Comparison of ENCODE assay signal across 8 cellular contexts in the genomic region with DNA sequence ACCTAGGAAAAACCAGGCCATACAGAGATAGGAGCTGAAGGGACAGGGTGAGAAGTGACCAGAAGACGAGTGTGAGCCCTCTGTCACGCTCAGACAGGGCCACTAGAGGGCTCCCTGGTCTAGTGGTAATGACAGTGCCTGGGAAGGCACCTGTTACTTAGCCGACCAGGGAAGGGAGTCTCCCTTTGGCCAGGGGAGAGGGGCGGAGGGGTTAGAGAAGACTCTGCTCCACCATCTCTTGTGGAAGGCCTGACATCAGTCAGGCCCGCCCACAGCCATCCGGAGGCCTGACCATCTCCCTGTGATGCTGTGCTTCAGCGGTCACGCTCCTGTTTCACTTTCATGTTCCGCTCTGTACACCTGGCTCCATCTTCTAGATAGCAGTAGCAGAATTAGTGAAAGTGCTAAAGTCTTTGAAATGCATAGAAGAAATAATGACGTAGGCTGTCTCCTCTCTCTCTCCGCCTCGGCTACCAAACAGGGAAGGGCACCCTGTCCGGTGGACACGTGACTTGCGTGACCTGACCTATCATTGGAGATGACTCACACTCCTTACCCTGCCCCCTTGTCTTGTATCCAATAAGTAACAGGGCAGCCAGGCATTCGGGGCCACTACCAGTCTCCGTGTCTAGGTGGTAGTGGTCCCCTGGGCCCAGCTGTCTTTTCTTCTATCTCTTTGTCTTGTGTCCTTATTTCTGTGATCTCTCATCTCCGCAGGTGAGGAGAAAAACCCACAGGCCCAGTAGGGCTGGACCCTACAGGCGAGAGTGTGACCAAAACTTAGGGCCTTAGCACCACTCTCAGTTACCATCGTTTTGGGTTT. TPM values are rescaled to one million over a fixed set of nuclear protein-coding genes. Genes with fewer than 3 reads are reported as not detected.
A peak's percentile ranks its signal among the peaks of the same experiment; 100 is the strongest.
DNase-seq lines count a peak whose midpoint lies in the region; ATAC-seq lines count a peak whose summit lies in the region.

No MANE protein-coding gene starts in this region.

- H3K27me3 Mint-ChIP-seq in activated CD4-positive, alpha-beta T cell treated with anti-CD3 and anti-CD28 coated beads, Interleukin-2, amount 10 ng/mL, durations not matched to agents 7 days and 5 days, result peaks cover 12% of the 10 kb centered on the region

- peaks cover 5% of the 10 kb centered on the region for H3K4me1 ChIP-seq in mesenchymal stem cell (ENCODE audit: control insufficient read depth, insufficient read depth, low read depth, low read length)

- DNase-seq in NCI-H2107 treated with DMSO at 0.1 percent for 48 hours (lab: John Stamatoyannopoulos, UW; ENCODE audit: unreplicated experiment) (peak; percentile 29), NCI-H2107 (lab: John Stamatoyannopoulos, UW) (no peak), NCI-H1930 (lab: John Stamatoyannopoulos, UW) (peak; percentile 24 to 46), dermis blood vessel endothelial cell (peak; percentile 73), mesenchymal stem cell (peak; percentile 64)
- DNase-seq in activated CD4-positive, alpha-beta T cell treated with anti-CD3 and anti-CD28 coated beads, Interleukin-2, amount 10 ng/mL, durations not matched to agents 7 days and 5 days, result peak; percentile 85
- DNase-seq in stimulated activated CD8-positive, alpha-beta memory T cell treated with anti-CD3 and anti-CD28 coated beads, Interleukin-2, amount 100 ng/mL, for 1 hour (ENCODE audit: low read depth in 2 of 2), result peak; percentile 40 to 45

- peaks cover 13% of the 10 kb centered on the region for H3K9me3 Mint-ChIP-seq in activated CD4-positive, alpha-beta T cell treated with anti-CD3 and anti-CD28 coated beads, Interleukin-2, amount 10 ng/mL, durations not matched to agents 7 days and 5 days

- no peaks in the 10 kb centered on the region for H3K36me3 ChIP-seq in mesenchymal stem cell (ENCODE audit: control insufficient read depth in 1 of 2, insufficient read depth in 2 of 2, low read depth in 1 of 2, low read length in 2 of 2)

- H3K79me1 ChIP-seq in mesenchymal stem cell (replicated peaks; ENCODE audit: low read length, poor library complexity, severe bottlenecking), result no peaks in the 10 kb centered on the region

- H3K4me3 ChIP-seq in mesenchymal stem cell (ENCODE audit: insufficient read depth in 1 of 2, low read depth in 1 of 2, low read length in 2 of 2), result peak overlapping the region in 1 of 2 experiments; percentile 33

- H3K36me3 Mint-ChIP-seq in activated CD4-positive, alpha-beta T cell treated with anti-CD3 and anti-CD28 coated beads, Interleukin-2, amount 10 ng/mL, durations not matched to agents 7 days and 5 days (ENCODE audit: low read depth), result peaks cover 18% of the 10 kb centered on the region

- H3K23ac ChIP-seq in mesenchymal stem cell (ENCODE audit: low read length in 2 of 2), result no peak overlapping the region

- ATAC-seq in HG02623 (IDR thresholded peaks at IDR 0.05; ENCODE audit: unreplicated experiment), result peak; percentile 94

- 61% methylated on average over 20 of the region's 20 CpGs for WGBS in mesenchymal stem cell

- no peak overlapping the region for H2BK15ac ChIP-seq in mesenchymal stem cell (ENCODE audit: low read depth, poor library complexity, severe bottlenecking)

- H3K18ac ChIP-seq in mesenchymal stem cell (ENCODE audit: low read depth in 1 of 2, low read length in 2 of 2), result no peak overlapping the region

- peak overlapping the region; percentile 37 for H3K4me3 Mint-ChIP-seq in activated CD4-positive, alpha-beta T cell treated with anti-CD3 and anti-CD28 coated beads, Interleukin-2, amount 10 ng/mL, durations not matched to agents 7 days and 5 days

- H2BK5ac ChIP-seq in mesenchymal stem cell (ENCODE audit: low read depth, low read length, poor library complexity, severe bottlenecking), result no peak overlapping the region

- H2BK120ac ChIP-seq in mesenchymal stem cell (ENCODE audit: low read depth, low read length), result no peak overlapping the region

- CTCF ChIA-PET in activated CD4-positive, alpha-beta T cell treated with anti-CD3 and anti-CD28 coated beads, Interleukin-2, amount 10 ng/mL, durations not matched to agents 7 days and 5 days (lab: Charles Lee), result interaction anchor here (0.7 to 2.1 kb wide), 3 partner anchors 8 to 85 kb away, joined by 3 to 7 read pairs (median 3); no protein-coding TSS in a partner anchor

- no peak overlapping the region for H3K27ac ChIP-seq in mesenchymal stem cell (ENCODE audit: low read length, poor library complexity, severe bottlenecking)

- H3K4me2 ChIP-seq in mesenchymal stem cell (ENCODE audit: low read length, poor library complexity, severe bottlenecking), result no peak overlapping the region

- POLR2A ChIA-PET in activated CD4-positive, alpha-beta T cell treated with anti-CD3 and anti-CD28 coated beads, Interleukin-2, amount 10 ng/mL, durations not matched to agents 7 days and 5 days (lab: Charles Lee), result no interaction called here

- peak overlapping the region; percentile 85 for H3K27ac Mint-ChIP-seq in activated CD4-positive, alpha-beta T cell treated with anti-CD3 and anti-CD28 coated beads, Interleukin-2, amount 10 ng/mL, durations not matched to agents 7 days and 5 days

- H3K9me3 ChIP-seq in mesenchymal stem cell (ENCODE audit: control insufficient read depth, low read length), result no peaks in the 10 kb centered on the region

- H3K4me1 Mint-ChIP-seq in activated CD4-positive, alpha-beta T cell treated with anti-CD3 and anti-CD28 coated beads, Interleukin-2, amount 10 ng/mL, durations not matched to agents 7 days and 5 days, result peaks cover 46% of the 10 kb centered on the region

- no peak overlapping the region for H2AK5ac ChIP-seq in mesenchymal stem cell (ENCODE audit: low read length, severe bottlenecking)

- no peak overlapping the region for H3K14ac ChIP-seq in mesenchymal stem cell (ENCODE audit: low read length in 2 of 2)

- H2AFZ ChIP-seq in mesenchymal stem cell (ENCODE audit: low read depth, low read length), result no peak overlapping the region

- no peak overlapping the region for H4K91ac ChIP-seq in mesenchymal stem cell (ENCODE audit: low read length)

- H4K8ac ChIP-seq in mesenchymal stem cell (ENCODE audit: low read length), result no peak overlapping the region

- H3K9ac ChIP-seq in mesenchymal stem cell (ENCODE audit: low read length), result no peak overlapping the region

- no peak overlapping the region for H2BK12ac ChIP-seq in mesenchymal stem cell (ENCODE audit: low read length in 2 of 2)

- H3K4ac ChIP-seq in mesenchymal stem cell (ENCODE audit: low read depth in 1 of 2, low read length in 2 of 2), result no peak overlapping the region

- peaks cover 9 to 21% of the 10 kb centered on the region in 2 experiments for H3K27me3 ChIP-seq in mesenchymal stem cell (ENCODE audit: control insufficient read depth in 1 of 2, insufficient read depth in 1 of 2, low read length in 2 of 2)

RNA-seq across cellular contexts. Expression of a gene that starts 26.7 kb away (rescaled TPM):
- not detected for total RNA-seq in activated CD4-positive, alpha-beta T cell treated with anti-CD3 and anti-CD28 coated beads, Interleukin-2, amount 10 ng/mL, durations not matched to agents 7 days and 5 days
- total RNA-seq in dermis blood vessel endothelial cell, result not detected in 2 replicates
- polyA plus RNA-seq in mesenchymal stem cell (2013, experiment 1 of 2), result not detected
- not detected for polyA plus RNA-seq in mesenchymal stem cell (2013, experiment 2 of 2)

RNA-seq across cellular contexts. Expression of a gene that starts 26.8 kb away (rescaled TPM):
- total RNA-seq in activated CD4-positive, alpha-beta T cell treated with anti-CD3 and anti-CD28 coated beads, Interleukin-2, amount 10 ng/mL, durations not matched to agents 7 days and 5 days, result 10 to 100 TPM; 72.0 to 83.7 TPM
- 43.9 and 73.8 TPM in 2 replicates for total RNA-seq in dermis blood vessel endothelial cell
- polyA plus RNA-seq in mesenchymal stem cell (2013, experiment 1 of 2), result 16.8 TPM
- 13.9 TPM for polyA plus RNA-seq in mesenchymal stem cell (2013, experiment 2 of 2)
